19 cellular contexts compared by ENCODE assay signal in genomic region chr1:234820597-234820996, GRCh38.
"Had no signal": no experiment of that assay in that cellular context is flagged by ENCODE, and none has a peak within 500 bp of the region (broad histone marks: within the 10 kb centered on the region; RNA-seq: fewer than 3 reads in every experiment).

No MANE protein-coding gene starts in this region.

- H3K4me3 Mint-ChIP-seq: endodermal cell, memory B cell, naive B cell had no signal

- H3K27ac ChIP-seq: coronary artery, foreskin keratinocyte, left ventricle myocardium inferior, lower lobe of right lung, ovary, transverse colon had no signal

- H3K36me3 ChIP-seq: left ventricle myocardium inferior, lower lobe of right lung, ovary, transverse colon had no signal

- FAIRE-seq: endothelial cell of umbilical vein, kidney, small intestine had no signal

- H3K27ac Mint-ChIP-seq: endodermal cell, memory B cell, naive B cell had no signal

- H3K27me3 Mint-ChIP-seq: memory B cell had no signal

- DNase-seq: effector CD4-positive, alpha-beta T cell; endodermal cell; erythroblast; kidney; left cardiac atrium; left ventricle myocardium inferior; lower lobe of right lung; midbrain; naive B cell; ovary; right cardiac atrium; small intestine; stimulated activated CD4-positive, alpha-beta T cell treated with anti-CD3 and anti-CD28 coated beads, Interleukin-12 subunit alpha, Interleukin-12 subunit beta, amount 100 ng/mL, for 4 hours; stimulated activated naive CD4-positive, alpha-beta T cell; transverse colon had no signal

- H3K4me3 ChIP-seq: coronary artery, left ventricle myocardium inferior, lower lobe of right lung, ovary, transverse colon had no signal

- H3K36me3 Mint-ChIP-seq: memory B cell, naive B cell had no signal

- H3K4me1 ChIP-seq: lower lobe of right lung had no signal

- H3K27me3 ChIP-seq: ovary, transverse colon had no signal

- ATAC-seq: foreskin keratinocyte, left cardiac atrium, lower lobe of right lung, right cardiac atrium had no signal

- H3K9me3 Mint-ChIP-seq: endodermal cell, memory B cell, naive B cell had no signal

- H3K4me1 Mint-ChIP-seq: memory B cell, naive B cell had no signal

- H3K9me3 ChIP-seq: left ventricle myocardium inferior, lower lobe of right lung, ovary, transverse colon had no signal
